ENCODE assay signal across 8 cellular contexts in the genomic region with DNA sequence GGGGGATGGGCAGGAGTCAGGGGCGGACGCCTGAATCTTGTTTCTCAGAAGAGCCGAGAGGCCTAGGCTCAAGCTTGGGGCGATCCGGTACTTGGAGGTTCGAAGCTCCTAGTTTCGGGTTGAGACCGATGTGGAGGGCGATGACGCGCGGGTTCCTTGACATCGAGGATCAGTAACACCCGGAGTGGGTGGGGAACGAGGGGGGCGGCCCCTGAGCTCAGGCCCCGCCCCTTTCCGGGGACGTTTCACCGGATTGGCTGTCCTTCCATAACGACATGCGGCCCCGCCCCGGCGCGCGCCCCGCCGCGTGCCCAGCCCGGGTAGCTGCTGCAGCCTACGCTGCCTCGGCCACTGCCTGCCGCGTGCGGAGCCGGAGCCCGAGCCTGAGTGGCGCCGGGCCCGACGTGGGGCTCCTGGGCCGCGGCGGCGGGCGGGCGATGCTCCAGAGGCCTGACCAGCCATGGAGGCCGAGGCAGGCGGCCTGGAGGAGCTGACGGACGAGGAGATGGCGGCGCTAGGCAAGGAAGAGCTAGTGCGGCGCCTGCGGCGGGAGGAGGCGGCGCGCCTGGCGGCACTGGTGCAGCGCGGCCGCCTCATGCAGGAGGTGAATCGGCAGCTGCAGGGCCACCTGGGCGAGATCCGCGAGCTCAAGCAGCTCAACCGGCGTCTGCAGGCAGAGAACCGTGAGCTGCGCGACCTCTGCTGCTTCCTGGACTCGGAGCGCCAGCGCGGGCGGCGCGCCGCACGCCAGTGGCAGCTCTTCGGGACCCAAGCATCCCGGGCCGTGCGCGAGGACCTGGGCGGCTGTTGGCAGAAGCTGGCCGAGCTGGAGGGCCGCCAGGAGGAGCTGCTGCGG. TPM values are rescaled to one million over a fixed set of nuclear protein-coding genes. Genes with fewer than 3 reads are reported as not detected.
A peak's percentile ranks its signal among the peaks of the same experiment; 100 is the strongest.
DNase-seq lines count a peak whose midpoint lies in the region; ATAC-seq and TF ChIP-seq lines count a peak whose summit lies in the region.

A gene (plus strand): TSS at position 350 of the 856 bp plus-strand sequence. CDS start 111 bp downstream, at position 461.

- TF ChIP-seq CTCF in 22Rv1 (IDR thresholded peaks at IDR 0.05) (peak; percentile 29; the same call in 1 of the 2 replicates), body of pancreas (IDR thresholded peaks at IDR 0.05) (peak in 3 of 7 experiments; percentile 16 to 36 (median 20)), gastrocnemius medialis (IDR thresholded peaks at IDR 0.05 in 4 of 5, conservative IDR thresholded peaks at IDR 0.05 in 1 of 5) (peak in 3 of 5 experiments; percentile 18 to 22 (median 21))

- H3K4me1 ChIP-seq in body of pancreas (peaks cover 46% of the 10 kb centered on the region), iPS DF 6.9 (ENCODE audit: control insufficient read depth, insufficient read depth, low read length) (peaks cover 11% of the 10 kb centered on the region), gastrocnemius medialis (peaks cover 41 to 51% of the 10 kb centered on the region in 2 donors)

- intact Hi-C loops in body of pancreas (cut with DNase I) (no loop called here), gastrocnemius medialis (cut with DNase I; ENCODE audit: low total_unique reads) (loop anchor here (1.0 kb wide), 1 partner anchor 25 kb away; no protein-coding TSS in a partner anchor)

- peak within 1 kb of the TSS; percentile 82 for H3K27ac ChIP-seq in 22Rv1
- H3K27ac ChIP-seq in body of pancreas, result peak within 1 kb of the TSS; percentile 66 to 91 (median 87)
- H3K27ac ChIP-seq in iPS DF 6.9 (ENCODE audit: low read length), result no peak within 1 kb of the TSS
- H3K27ac ChIP-seq in gastrocnemius medialis, result peak within 1 kb of the TSS; percentile 93 to 98 (median 96)

- H3K4me3 ChIP-seq in body of pancreas (peak within 1 kb of the TSS; percentile 3 to 58), iPS DF 6.9 (ENCODE audit: low read length) (peak within 1 kb of the TSS; percentile 46), gastrocnemius medialis (peak within 1 kb of the TSS; percentile 67 to 81 (median 77))

- DNase-seq in NCI-H2171 (lab: John Stamatoyannopoulos, UW), result peak; percentile 89
- DNase-seq in UCSD-AML1 (lab: John Stamatoyannopoulos, UW; ENCODE audit: unreplicated experiment), result peak; percentile 98
- DNase-seq in body of pancreas, result peak; percentile 97 to 98 (median 98)
- DNase-seq in iPS DF 6.9 (ENCODE audit: low read depth, low spot score), result no peak
- DNase-seq in gastrocnemius medialis, result peak; percentile 96 to 99

- no peaks in the 10 kb centered on the region for H3K27me3 ChIP-seq in body of pancreas
- peaks cover 5% of the 10 kb centered on the region; the same call in 1 of the 2 replicates for H3K27me3 ChIP-seq in iPS DF 6.9 (ENCODE audit: control insufficient read depth, insufficient read depth, low read length)
- H3K27me3 ChIP-seq in gastrocnemius medialis, result no peaks in the 10 kb centered on the region

- peak; percentile 99 for TF ChIP-seq POLR2A in GM18526 (IDR thresholded peaks at IDR 0.05; ENCODE audit: extremely low read depth, insufficient read length)
- peak; percentile 64 to 85 (median 74) for TF ChIP-seq POLR2A in body of pancreas (IDR thresholded peaks at IDR 0.05)
- TF ChIP-seq POLR2A in gastrocnemius medialis (IDR thresholded peaks at IDR 0.05), result peak; percentile 98 to 99

- ATAC-seq in HG03066 (IDR thresholded peaks at IDR 0.05; ENCODE audit: low read depth, unreplicated experiment) (peak; percentile 51), body of pancreas (peak; percentile 80), gastrocnemius medialis (peak; percentile 71 to 78)

- in situ Hi-C loops in gastrocnemius medialis (cut with MboI; ENCODE audit: low sequenced_read_pairs in 4 of 4), result no loop called here

- H3K9me3 ChIP-seq in body of pancreas, result no peaks in the 10 kb centered on the region
- no peaks in the 10 kb centered on the region for H3K9me3 ChIP-seq in iPS DF 6.9 (ENCODE audit: control insufficient read depth, insufficient read depth, low read length)
- H3K9me3 ChIP-seq in gastrocnemius medialis, result no peaks in the 10 kb centered on the region

- 0 to 4% methylated on average over 16 to 68 of the region's 92 CpGs for WGBS in body of pancreas, 2 donors
- no CpG with 5 or more reads among the region's 92 CpGs for WGBS in iPS DF 6.9 (ENCODE audit: insufficient coverage, insufficient read length)

- H3K36me3 ChIP-seq in body of pancreas (replicated peaks in 1 of 2; ENCODE audit: insufficient read depth in 1 of 2, low read depth in 2 of 2) (no peaks in the 10 kb centered on the region), iPS DF 6.9 (ENCODE audit: control insufficient read depth, insufficient read depth, low read length) (peaks cover 2% of the 10 kb centered on the region; the same call in 1 of the 2 replicates), gastrocnemius medialis (peaks cover 0 to 13% of the 10 kb centered on the region in 2 donors)

RNA-seq across cellular contexts. Expression of the gene that starts here (rescaled TPM):
- total RNA-seq in body of pancreas (10 to 100 TPM; 49.8 to 54.5 TPM), gastrocnemius medialis (10 to 100 TPM; 25.4 to 81.3 (median 42.4) TPM)
